In the genomic region with DNA sequence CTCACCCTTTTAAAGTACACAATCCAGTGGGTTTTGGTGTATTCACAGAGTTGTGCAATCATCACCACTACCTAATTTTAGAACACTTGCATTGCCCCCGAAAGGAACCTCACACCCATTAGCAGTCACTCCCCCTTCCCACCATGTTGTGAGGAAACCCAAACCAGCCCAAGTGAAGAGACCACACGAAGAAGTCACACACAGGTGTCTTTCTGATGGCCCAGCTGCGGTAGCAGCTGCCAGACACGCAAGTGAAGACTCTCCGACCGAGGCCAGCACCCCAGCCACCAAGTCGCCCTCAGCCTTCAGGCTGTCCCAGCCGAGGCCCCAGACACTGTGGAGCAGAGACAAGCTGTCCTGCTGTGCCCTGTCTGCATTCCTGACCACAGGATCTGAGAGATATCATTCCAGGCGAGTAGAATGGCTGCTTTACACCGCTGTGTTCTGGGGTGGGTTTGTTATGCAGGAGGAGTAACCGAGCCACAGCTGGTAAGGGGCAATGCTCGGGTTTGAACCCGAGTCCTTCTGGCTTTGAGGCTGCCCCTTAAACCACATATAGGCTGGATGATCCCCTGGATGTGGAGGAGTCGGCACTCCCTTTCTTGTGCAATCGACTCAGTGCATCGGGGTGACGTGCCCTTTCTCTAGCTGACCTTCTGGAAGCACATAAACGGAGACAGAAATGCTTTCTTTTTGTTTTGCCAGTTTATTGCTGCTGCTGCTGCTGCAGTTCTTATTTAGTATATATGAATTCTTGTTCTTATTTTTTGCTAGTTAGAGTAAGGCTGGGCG, we compare ENCODE assay signal across 8 cellular contexts. TPM values are rescaled to one million over a fixed set of nuclear protein-coding genes. Genes with fewer than 3 reads are reported as not detected.
A peak's percentile ranks its signal among the peaks of the same experiment; 100 is the strongest.
DNase-seq lines count a peak whose midpoint lies in the region; ATAC-seq, FAIRE-seq and TF ChIP-seq lines count a peak whose summit lies in the region.

No MANE protein-coding gene starts in this region.

- peak overlapping the region; percentile 6 for H3K27ac ChIP-seq in RWPE2 (ENCODE audit: poor library complexity, severe bottlenecking)
- H3K27ac ChIP-seq in cardiac muscle cell = peak overlapping the region; percentile 47
- peak overlapping the region in 1 of 2 donors; percentile 68 for H3K27ac ChIP-seq in small intestine (ENCODE audit: low read depth in 1 of 2, low read length in 1 of 2)

- peaks cover 17% of the 10 kb centered on the region for H3K4me1 ChIP-seq in RWPE2 (ENCODE audit: insufficient read depth, poor library complexity, severe bottlenecking)
- H3K4me1 ChIP-seq in cardiac muscle cell (ENCODE audit: low read depth) = peaks cover 20% of the 10 kb centered on the region
- H3K4me1 ChIP-seq in small intestine (ENCODE audit: control insufficient read depth in 2 of 2, insufficient read depth in 1 of 2, low read depth in 1 of 2, low read length in 1 of 2) = peaks cover 6% of the 10 kb centered on the region in 2 donors

- FAIRE-seq in small intestine (lab: Jason Lieb, UNC) (no peak), frontal cortex (lab: Jason Lieb, UNC) (no peak)

- H3K27me3 ChIP-seq in RWPE2 (ENCODE audit: insufficient read depth, poor library complexity, severe bottlenecking) = no peaks in the 10 kb centered on the region
- no peaks in the 10 kb centered on the region for H3K27me3 ChIP-seq in cardiac muscle cell
- H3K27me3 ChIP-seq in small intestine (ENCODE audit: control insufficient read depth in 2 of 2, insufficient read depth in 2 of 2, low read length in 2 of 2) = no peaks in the 10 kb centered on the region

- WGBS in small intestine, 3 donors = 33 to 38% (median 34%) methylated on average over 19 of the region's 19 CpGs

- H3K4me3 ChIP-seq in RWPE2 (ENCODE audit: severe bottlenecking) = no peak overlapping the region
- H3K4me3 ChIP-seq in cardiac muscle cell = no peak overlapping the region
- H3K4me3 ChIP-seq in small intestine (ENCODE audit: low read depth in 1 of 2, low read length in 2 of 2) = no peak overlapping the region

- no peaks in the 10 kb centered on the region for H3K36me3 ChIP-seq in RWPE2 (ENCODE audit: low read depth)
- H3K36me3 ChIP-seq in cardiac muscle cell = no peaks in the 10 kb centered on the region
- no peaks in the 10 kb centered on the region for H3K36me3 ChIP-seq in small intestine (ENCODE audit: control insufficient read depth in 2 of 2, insufficient read depth in 2 of 2, low read length in 2 of 2)

- ATAC-seq in HG02981 (IDR thresholded peaks at IDR 0.05; ENCODE audit: unreplicated experiment) (peak; percentile 86), RWPE2 (ENCODE audit: low read depth) (peak; percentile 54)

- DNase-seq in stimulated activated CD4-positive, alpha-beta T cell treated with anti-CD3 and anti-CD28 coated beads, Interleukin-15, amount 100 ng/mL, for 24 hours = peak; percentile 27
- no peak for DNase-seq in stimulated activated CD4-positive, alpha-beta T cell treated with anti-CD3 and anti-CD28 coated beads, Interleukin-4, amount 100 ng/mL, for 1 hour
- DNase-seq in RWPE2 (ENCODE audit: low spot score) = no peak
- DNase-seq in cardiac muscle cell (ENCODE audit: low read depth in 1 of 2, low spot score in 1 of 2) = peak; percentile 63 to 76
- peak; percentile 74 for DNase-seq in small intestine
- DNase-seq in frontal cortex (ENCODE audit: low spot score in 2 of 2) = no peak
- DNase-seq in superior temporal gyrus (ENCODE audit: extremely low spot score) = no peak

- TF ChIP-seq CTCF in RWPE2 (IDR thresholded peaks at IDR 0.05; ENCODE audit: poor library complexity, severe bottlenecking) (no peak), cardiac muscle cell (IDR thresholded peaks at IDR 0.05; ENCODE audit: low read depth, low read length) (no peak)

- H3K9me3 ChIP-seq in RWPE2 (ENCODE audit: severe bottlenecking) (no peaks in the 10 kb centered on the region), cardiac muscle cell (ENCODE audit: low read depth) (no peaks in the 10 kb centered on the region), small intestine (ENCODE audit: control insufficient read depth, low read depth) (no peaks in the 10 kb centered on the region)

RNA-seq across cellular contexts. Expression of a gene that starts 59.0 kb away (rescaled TPM):
- total RNA-seq in cardiac muscle cell (28.3 and 29.4 TPM in 2 replicates), frontal cortex (15.9 TPM)
- polyA plus RNA-seq in cardiac muscle cell (19.4 and 22.7 TPM in 2 replicates), small intestine (10 to 100 TPM in 1 of 3 donors, 1 to 10 TPM in 2; 6.5 to 16.6 (median 8.6) TPM)

Comparison
In these comparisons a context has a peak if more than half of its experiments do, and no peak if none do; other contexts are left out.
1. DNase-seq: peak in stimulated activated CD4-positive, alpha-beta T cell treated with anti-CD3 and anti-CD28 coated beads, Interleukin-15, amount 100 ng/mL, for 24 hours (single experiment), cardiac muscle cell (2 of 2) and small intestine (single experiment); none in stimulated activated CD4-positive, alpha-beta T cell treated with anti-CD3 and anti-CD28 coated beads, Interleukin-4, amount 100 ng/mL, for 1 hour (single experiment), RWPE2 (single experiment), frontal cortex (0 of 2) and superior temporal gyrus (single experiment).